1 cellular context compared by ENCODE assay signal in genomic region chr14:101926620-101927019, GRCh38.
TF ChIP-seq lines count a peak whose summit lies in the region.

No MANE protein-coding gene starts in this region.

TF ChIP-seq in IMR-90, 13 proteins besides CTCF, POLR2A, EP300 and RAD21 (continued from another document):
- TF ChIP-seq ELK1 (IDR thresholded peaks at IDR 0.05; ENCODE audit: borderline replicate concordance, low read depth, low read length): no peak
- TF ChIP-seq MXI1 (IDR thresholded peaks at IDR 0.05; ENCODE audit: borderline replicate concordance, low read depth, low read length): no peak
- no peak for TF ChIP-seq CEBPB (IDR thresholded peaks at IDR 0.05; ENCODE audit: low read depth, low read length)
